In the genomic region with DNA sequence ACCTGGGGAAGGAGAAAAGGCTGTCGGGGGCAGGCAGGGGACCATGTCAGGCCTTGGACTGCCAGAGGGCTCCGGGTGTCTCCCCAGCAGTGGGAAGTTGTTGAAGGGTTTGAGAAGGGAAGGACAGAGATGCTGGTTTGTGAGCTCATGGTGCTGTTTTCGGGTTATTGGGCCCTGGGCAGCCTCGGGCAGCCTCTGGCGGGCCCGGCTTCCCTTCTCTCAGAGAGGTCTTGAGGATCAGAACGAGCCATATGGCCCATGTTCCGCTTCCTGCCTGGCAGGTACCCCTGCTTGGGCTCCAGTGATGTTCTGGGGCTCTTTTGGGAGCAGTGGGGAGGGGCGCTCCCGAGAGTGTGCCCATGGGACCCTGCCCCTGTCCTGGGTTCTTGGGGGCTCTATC, we compare ENCODE assay signal across 15 cellular contexts.
"Had no signal": no experiment of that assay in that cellular context is flagged by ENCODE, and none has a peak within 500 bp of the region (broad histone marks: within the 10 kb centered on the region; RNA-seq: fewer than 3 reads in every experiment).

No MANE protein-coding gene starts in this region.

- H3K4me3 Mint-ChIP-seq: activated naive CD4-positive, alpha-beta T cell treated with anti-CD3 and anti-CD28 coated beads, Interleukin-2, amount 50 U/mL, for 24 hours; naive B cell; stimulated activated memory B cell treated with anti-CD40 and anti-IgM and Interleukin-4, amounts not matched to agents 10 μg/mL and 1 μg/mL and 100 μg/mL, for 72 hours had no signal

- H2AFZ ChIP-seq: parathyroid adenoma had no signal

- ATAC-seq: foreskin keratinocyte; left lung; sciatic nerve; stimulated activated memory B cell treated with anti-CD40 and anti-IgM and Interleukin-4, amounts not matched to agents 10 μg/mL and 1 μg/mL and 100 μg/mL, for 72 hours had no signal

- H3K27me3 ChIP-seq: adrenal gland, colonic mucosa, thyroid gland had no signal

- H3K4me1 Mint-ChIP-seq: activated naive CD4-positive, alpha-beta T cell treated with anti-CD3 and anti-CD28 coated beads, Interleukin-2, amount 50 U/mL, for 24 hours; stimulated activated memory B cell treated with anti-CD40 and anti-IgM and Interleukin-4, amounts not matched to agents 10 μg/mL and 1 μg/mL and 100 μg/mL, for 72 hours had no signal

- H3K27ac ChIP-seq: adrenal gland, colonic mucosa, foreskin keratinocyte, left lung, parathyroid adenoma, thyroid gland had no signal

- H3K9ac ChIP-seq: parathyroid adenoma had no signal

- H3K9me3 ChIP-seq: adrenal gland, colonic mucosa, left lung, thyroid gland had no signal

- H3K36me3 Mint-ChIP-seq: activated naive CD4-positive, alpha-beta T cell treated with anti-CD3 and anti-CD28 coated beads, Interleukin-2, amount 50 U/mL, for 24 hours; naive B cell; stimulated activated memory B cell treated with anti-CD40 and anti-IgM and Interleukin-4, amounts not matched to agents 10 μg/mL and 1 μg/mL and 100 μg/mL, for 72 hours had no signal

- H3K9me3 Mint-ChIP-seq: activated naive CD4-positive, alpha-beta T cell treated with anti-CD3 and anti-CD28 coated beads, Interleukin-2, amount 50 U/mL, for 24 hours; naive B cell; stimulated activated memory B cell treated with anti-CD40 and anti-IgM and Interleukin-4, amounts not matched to agents 10 μg/mL and 1 μg/mL and 100 μg/mL, for 72 hours had no signal

- H3K4me3 ChIP-seq: adrenal gland, colonic mucosa, left lung, thyroid gland had no signal

- DNase-seq: activated CD4-positive, alpha-beta T cell treated with anti-CD3 and anti-CD28 coated beads, Interleukin-2, amount 50 U/mL, for 4 hours; activated gamma-delta T cell; adrenal gland; colonic mucosa; foreskin keratinocyte; glutamatergic neuron; kidney; left lung; naive B cell; stimulated activated CD4-positive, alpha-beta T cell treated with anti-CD3 and anti-CD28 coated beads, Interleukin-4, amount 100 ng/mL, for 24 hours; thyroid gland had no signal

- H3K4me1 ChIP-seq: adrenal gland, foreskin keratinocyte, left lung, parathyroid adenoma, thyroid gland had no signal

- H3K36me3 ChIP-seq: adrenal gland, colonic mucosa, left lung, thyroid gland had no signal

- H3K79me2 ChIP-seq: parathyroid adenoma had no signal

- H3K27ac Mint-ChIP-seq: activated naive CD4-positive, alpha-beta T cell treated with anti-CD3 and anti-CD28 coated beads, Interleukin-2, amount 50 U/mL, for 24 hours; stimulated activated memory B cell treated with anti-CD40 and anti-IgM and Interleukin-4, amounts not matched to agents 10 μg/mL and 1 μg/mL and 100 μg/mL, for 72 hours had no signal
